In genomic region chr1:212432706-212433576, GRCh38 we compare ENCODE assay signal across 8 cellular contexts. TPM values are rescaled to one million over a fixed set of nuclear protein-coding genes. Genes with fewer than 3 reads are reported as not detected.
A peak's percentile ranks its signal among the peaks of the same experiment; 100 is the strongest.
DNase-seq lines count a peak whose midpoint lies in the region; ATAC-seq and TF ChIP-seq lines count a peak whose summit lies in the region.

Gene NENF (plus strand): TSS chr1:212432920. CDS start chr1:212432944, 24 bp downstream.

- H3K9me3 ChIP-seq in SJSA1 (replicated peaks) (no peaks in the 10 kb centered on the region), suprapubic skin (no peaks in the 10 kb centered on the region)

- peak; percentile 97 for ATAC-seq in GM21737 (IDR thresholded peaks at IDR 0.05; ENCODE audit: unreplicated experiment)

- H3K4me3 Mint-ChIP-seq in activated naive CD4-positive, alpha-beta T cell treated with anti-CD3 and anti-CD28 coated beads for 36 hours, result peak within 1 kb of the TSS; percentile 76

- H3K4me2 ChIP-seq in KMS-11, result peak within 1 kb of the TSS; percentile 72

- TF ChIP-seq EP300 in suprapubic skin (IDR thresholded peaks at IDR 0.05), result no peak

- peak; percentile 53 to 67 for TF ChIP-seq POLR2A in suprapubic skin (IDR thresholded peaks at IDR 0.05)

- no peaks in the 10 kb centered on the region for H3K36me3 ChIP-seq in KMS-11 (ENCODE audit: insufficient read depth)
- peaks cover 3% of the 10 kb centered on the region; the same call in 1 of the 2 replicates for H3K36me3 ChIP-seq in SJSA1
- H3K36me3 ChIP-seq in suprapubic skin, result no peaks in the 10 kb centered on the region

- H4K20me1 ChIP-seq in KMS-11 (ENCODE audit: insufficient read depth), result no peaks in the 10 kb centered on the region

- H3K27ac Mint-ChIP-seq in activated naive CD4-positive, alpha-beta T cell treated with anti-CD3 and anti-CD28 coated beads for 36 hours, result no peak within 1 kb of the TSS

- intact Hi-C loops in activated naive CD4-positive, alpha-beta T cell treated with anti-CD3 and anti-CD28 coated beads for 36 hours (cut with micrococcal nuclease), result loop anchor here (1.0 to 5.0 kb wide), 5 partner anchors 19 to 854 kb away; partner anchors contain the start of genes NEK2, PACC1, PPP2R5A and SLC30A1

- CTCF ChIA-PET in activated naive CD4-positive, alpha-beta T cell treated with anti-CD3 and anti-CD28 coated beads for 36 hours (lab: Charles Lee), result interaction anchor here (1.2 to 1.7 kb wide), 3 partner anchors 23 to 397 kb away, joined by 3 to 5 read pairs (median 3); partner anchors contain the start of genes DTL and INTS7

- H3K4me1 Mint-ChIP-seq in activated naive CD4-positive, alpha-beta T cell treated with anti-CD3 and anti-CD28 coated beads for 36 hours (ENCODE audit: low read depth), result peaks cover 37% of the 10 kb centered on the region

- 4% methylated on average over 39 of the region's 86 CpGs for WGBS in suprapubic skin

- peaks cover 7% of the 10 kb centered on the region for H3K4me1 ChIP-seq in KMS-11 (ENCODE audit: low read depth, poor library complexity, severe bottlenecking)
- H3K4me1 ChIP-seq in SJSA1 (replicated peaks), result 0 out of 2 replicates have a peak, but pooled peaks cover 16% of the 10 kb centered on the region
- H3K4me1 ChIP-seq in suprapubic skin, result peaks cover 23% of the 10 kb centered on the region

- H3K27ac ChIP-seq in KMS-11 (no peak within 1 kb of the TSS), SJSA1 (peak within 1 kb of the TSS; percentile 29; the same call in 1 of the 2 replicates), suprapubic skin (peak within 1 kb of the TSS; percentile 86)

- H3K9ac ChIP-seq in KMS-11, result peak within 1 kb of the TSS; percentile 52; the same call in 1 of the 2 replicates

- H3K4me3 ChIP-seq in KMS-11 (IDR thresholded peaks at IDR 0.05; ENCODE audit: insufficient read depth, low read depth, low read length) (peak within 1 kb of the TSS; percentile 93), SJSA1 (peak within 1 kb of the TSS; percentile 92), suprapubic skin (peak within 1 kb of the TSS; percentile 90)

- no peaks in the 10 kb centered on the region for H3K27me3 Mint-ChIP-seq in activated naive CD4-positive, alpha-beta T cell treated with anti-CD3 and anti-CD28 coated beads for 36 hours (ENCODE audit: low read depth)

- DNase-seq in EH (ENCODE audit: low read depth) (peak; percentile 85), SJSA1 (ENCODE audit: low read depth in 1 of 2, low spot score in 2 of 2) (peak; percentile 65 to 80), germinal center (ENCODE audit: low spot score) (peak; percentile 93), occipital lobe (lab: John Stamatoyannopoulos, UW) (peak; percentile 56), suprapubic skin (ENCODE audit: low spot score in 2 of 2) (peak; percentile 83 to 87)
- peak; percentile 74 for DNase-seq in activated naive CD4-positive, alpha-beta T cell treated with anti-CD3 and anti-CD28 coated beads for 36 hours

- no peaks in the 10 kb centered on the region for H3K79me2 ChIP-seq in KMS-11 (ENCODE audit: insufficient read depth, low read depth)

- H3K9me3 Mint-ChIP-seq in activated naive CD4-positive, alpha-beta T cell treated with anti-CD3 and anti-CD28 coated beads for 36 hours, result no peaks in the 10 kb centered on the region

- H3K27me3 ChIP-seq in KMS-11 (ENCODE audit: insufficient read depth, low read depth) (no peaks in the 10 kb centered on the region), SJSA1 (replicated peaks) (peaks cover 2% of the 10 kb centered on the region; the same call in 1 of the 2 replicates), suprapubic skin (no peaks in the 10 kb centered on the region)

- no peak for TF ChIP-seq CTCF in KMS-11 (conservative IDR thresholded peaks at IDR 0.05; ENCODE audit: low read depth, low read length)
- no peak for TF ChIP-seq CTCF in suprapubic skin (IDR thresholded peaks at IDR 0.05)

- H3K36me3 Mint-ChIP-seq in activated naive CD4-positive, alpha-beta T cell treated with anti-CD3 and anti-CD28 coated beads for 36 hours (ENCODE audit: low read depth), result no peaks in the 10 kb centered on the region

- peak within 1 kb of the TSS; percentile 88 for H2AFZ ChIP-seq in KMS-11 (ENCODE audit: low read depth)

RNA-seq across cellular contexts. Expression of gene NENF, which starts in this region (rescaled TPM):
- 68.9 and 119 TPM in 2 replicates for total RNA-seq in SJSA1 (2014; rRNA removed; shearing (Covaris generic))
- 10 to 100 TPM; 27.0 to 30.9 TPM for total RNA-seq in activated naive CD4-positive, alpha-beta T cell treated with anti-CD3 and anti-CD28 coated beads for 36 hours
- 14.8 TPM for total RNA-seq in occipital lobe
- total RNA-seq in suprapubic skin, result 100 to 1,000 TPM in 2 of 4 donors, 10 to 100 TPM in 2; 60.6 to 104 (median 87.4) TPM
